Comparison of ENCODE assay signal across 24 cellular contexts in genomic region chr2:147460140-147460539, GRCh38.
DNase-seq lines count a peak whose midpoint lies in the region; ATAC-seq and TF ChIP-seq lines count a peak whose summit lies in the region.
"Had no signal": no experiment of that assay in that cellular context is flagged by ENCODE, and none has a peak within 500 bp of the region (broad histone marks: within the 10 kb centered on the region; RNA-seq: fewer than 3 reads in every experiment).

No MANE protein-coding gene starts in this region.

- no peaks in the 10 kb centered on the region for H3K36me3 Mint-ChIP-seq in stimulated activated effector memory CD8-positive, alpha-beta T cell treated with anti-CD3 and anti-CD28 coated beads, Interleukin-12 subunit alpha, Interleukin-12 subunit beta, amount 100 ng/mL, for 72 hours
- H3K36me3 Mint-ChIP-seq in stimulated activated memory B cell treated with anti-CD40 and anti-IgM and Interleukin-4, amounts not matched to agents 10 μg/mL and 1 μg/mL and 100 μg/mL, for 72 hours = no peaks in the 10 kb centered on the region
- H3K36me3 Mint-ChIP-seq: activated CD8-positive, alpha-beta memory T cell treated with anti-CD3 and anti-CD28 coated beads, Interleukin-2, amount 10 ng/mL, durations not matched to agents 7 days and 5 days; naive thymus-derived CD8-positive, alpha-beta T cell had no signal

- no peaks in the 10 kb centered on the region for H3K27me3 Mint-ChIP-seq in stimulated activated memory B cell treated with anti-CD40 and anti-IgM and Interleukin-4, amounts not matched to agents 10 μg/mL and 1 μg/mL and 100 μg/mL, for 72 hours
- H3K27me3 Mint-ChIP-seq: activated CD4-positive, alpha-beta T cell treated with anti-CD3 and anti-CD28 coated beads for 36 hours; activated CD8-positive, alpha-beta memory T cell treated with anti-CD3 and anti-CD28 coated beads, Interleukin-2, amount 10 ng/mL, durations not matched to agents 7 days and 5 days; CD4-positive, alpha-beta T cell had no signal

- TF ChIP-seq CTCF in AG10803 (conservative IDR thresholded peaks at IDR 0.05; ENCODE audit: low read length) = no peak
- TF ChIP-seq CTCF in fibroblast of mammary gland (conservative IDR thresholded peaks at IDR 0.05; ENCODE audit: control insufficient read depth, insufficient read depth, low read depth, low read length) = no peak
- TF ChIP-seq CTCF in omental fat pad (IDR thresholded peaks at IDR 0.05) = no peak

- H3K4me1 Mint-ChIP-seq in stimulated activated effector memory CD8-positive, alpha-beta T cell treated with anti-CD3 and anti-CD28 coated beads, Interleukin-12 subunit alpha, Interleukin-12 subunit beta, amount 100 ng/mL, for 72 hours = no peaks in the 10 kb centered on the region
- no peaks in the 10 kb centered on the region for H3K4me1 Mint-ChIP-seq in stimulated activated memory B cell treated with anti-CD40 and anti-IgM and Interleukin-4, amounts not matched to agents 10 μg/mL and 1 μg/mL and 100 μg/mL, for 72 hours
- H3K4me1 Mint-ChIP-seq: activated CD4-positive, alpha-beta T cell treated with anti-CD3 and anti-CD28 coated beads for 36 hours; naive thymus-derived CD8-positive, alpha-beta T cell had no signal

- H3K4me3 ChIP-seq in AG10803 (ENCODE audit: low read length) = no peak overlapping the region
- H3K4me3 ChIP-seq in fibroblast of mammary gland (ENCODE audit: control insufficient read depth, low read depth, low read length) = no peak overlapping the region
- H3K4me3 ChIP-seq: esophagus squamous epithelium, suprapubic skin had no signal

- peak; percentile 67 for ATAC-seq in omental fat pad (ENCODE audit: low FRiP score)
- no peak for ATAC-seq in stimulated activated effector memory CD8-positive, alpha-beta T cell treated with anti-CD3 and anti-CD28 coated beads, Interleukin-12 subunit alpha, Interleukin-12 subunit beta, amount 100 ng/mL, for 72 hours
- ATAC-seq in stimulated activated memory B cell treated with anti-CD40 and anti-IgM and Interleukin-4, amounts not matched to agents 10 μg/mL and 1 μg/mL and 100 μg/mL, for 72 hours = no peak
- ATAC-seq: activated CD4-positive, alpha-beta T cell treated with anti-CD3 and anti-CD28 coated beads for 36 hours; activated CD8-positive, alpha-beta memory T cell treated with anti-CD3 and anti-CD28 coated beads, Interleukin-2, amount 10 ng/mL, durations not matched to agents 7 days and 5 days; naive thymus-derived CD8-positive, alpha-beta T cell had no signal

- DNase-seq in AG10803 (ENCODE audit: low read depth) (peak; percentile 53), LHCN-M2 (ENCODE audit: low read depth) (peak; percentile 37), fibroblast of mammary gland (ENCODE audit: low read depth) (peak; percentile 88), omental fat pad (ENCODE audit: low spot score) (no peak), NCI-H146 (lab: John Stamatoyannopoulos, UW) (no peak), COLO668 (lab: John Stamatoyannopoulos, UW; ENCODE audit: unreplicated experiment) (no peak)
- DNase-seq in stimulated activated effector memory CD8-positive, alpha-beta T cell treated with anti-CD3 and anti-CD28 coated beads, Interleukin-12 subunit alpha, Interleukin-12 subunit beta, amount 100 ng/mL, for 72 hours (ENCODE audit: low spot score in 2 of 2) = no peak
- DNase-seq: activated CD4-positive, alpha-beta T cell treated with anti-CD3 and anti-CD28 coated beads for 36 hours; activated CD8-positive, alpha-beta memory T cell treated with anti-CD3 and anti-CD28 coated beads, Interleukin-2, amount 10 ng/mL, durations not matched to agents 7 days and 5 days; activated effector memory CD4-positive, alpha-beta T cell treated with Interleukin-2 at 50 U/mL for 16 hours; caudate nucleus; CD4-positive, alpha-beta T cell; DMS53; esophagus squamous epithelium; hippocampal formation; KBM-7; mesenchymal stem cell; naive thymus-derived CD8-positive, alpha-beta T cell; NCI-H1092; NCI-H2029 treated with DMSO at 0.1 percent for 48 hours; NCI-H510A treated with DMSO at 0.1 percent for 48 hours; stimulated activated CD4-positive, alpha-beta T cell treated with anti-CD3 and anti-CD28 coated beads, Interleukin-4, amount 100 ng/mL, for 4 hours had no signal

- no peaks in the 10 kb centered on the region for H3K9me3 Mint-ChIP-seq in stimulated activated effector memory CD8-positive, alpha-beta T cell treated with anti-CD3 and anti-CD28 coated beads, Interleukin-12 subunit alpha, Interleukin-12 subunit beta, amount 100 ng/mL, for 72 hours
- no peaks in the 10 kb centered on the region for H3K9me3 Mint-ChIP-seq in stimulated activated memory B cell treated with anti-CD40 and anti-IgM and Interleukin-4, amounts not matched to agents 10 μg/mL and 1 μg/mL and 100 μg/mL, for 72 hours
- H3K9me3 Mint-ChIP-seq: naive thymus-derived CD8-positive, alpha-beta T cell had no signal

- no peak overlapping the region for H3K4me3 Mint-ChIP-seq in stimulated activated effector memory CD8-positive, alpha-beta T cell treated with anti-CD3 and anti-CD28 coated beads, Interleukin-12 subunit alpha, Interleukin-12 subunit beta, amount 100 ng/mL, for 72 hours
- H3K4me3 Mint-ChIP-seq in stimulated activated memory B cell treated with anti-CD40 and anti-IgM and Interleukin-4, amounts not matched to agents 10 μg/mL and 1 μg/mL and 100 μg/mL, for 72 hours = no peak overlapping the region
- H3K4me3 Mint-ChIP-seq: activated CD4-positive, alpha-beta T cell treated with anti-CD3 and anti-CD28 coated beads for 36 hours; activated CD8-positive, alpha-beta memory T cell treated with anti-CD3 and anti-CD28 coated beads, Interleukin-2, amount 10 ng/mL, durations not matched to agents 7 days and 5 days; CD4-positive, alpha-beta T cell; naive thymus-derived CD8-positive, alpha-beta T cell had no signal

- H3K27ac Mint-ChIP-seq in stimulated activated effector memory CD8-positive, alpha-beta T cell treated with anti-CD3 and anti-CD28 coated beads, Interleukin-12 subunit alpha, Interleukin-12 subunit beta, amount 100 ng/mL, for 72 hours = no peak overlapping the region
- no peak overlapping the region for H3K27ac Mint-ChIP-seq in stimulated activated memory B cell treated with anti-CD40 and anti-IgM and Interleukin-4, amounts not matched to agents 10 μg/mL and 1 μg/mL and 100 μg/mL, for 72 hours
- H3K27ac Mint-ChIP-seq: activated CD4-positive, alpha-beta T cell treated with anti-CD3 and anti-CD28 coated beads for 36 hours; activated CD8-positive, alpha-beta memory T cell treated with anti-CD3 and anti-CD28 coated beads, Interleukin-2, amount 10 ng/mL, durations not matched to agents 7 days and 5 days; CD4-positive, alpha-beta T cell; naive thymus-derived CD8-positive, alpha-beta T cell had no signal

Comparison
In these comparisons a context has a peak if more than half of its experiments do, and no peak if none do; other contexts are left out.
1. DNase-seq: peak in AG10803 (single experiment), LHCN-M2 (single experiment) and fibroblast of mammary gland (single experiment); none in omental fat pad (single experiment), NCI-H146 (single experiment), stimulated activated effector memory CD8-positive, alpha-beta T cell treated with anti-CD3 and anti-CD28 coated beads, Interleukin-12 subunit alpha, Interleukin-12 subunit beta, amount 100 ng/mL, for 72 hours (0 of 2) and COLO668 (single experiment).